8 cellular contexts compared by ENCODE assay signal in genomic region chr3:191269289-191270085, GRCh38. TPM values are rescaled to one million over a fixed set of nuclear protein-coding genes. Genes with fewer than 3 reads are reported as not detected.
DNase-seq lines count a peak whose midpoint lies in the region; ATAC-seq and TF ChIP-seq lines count a peak whose summit lies in the region.
"Had no signal": no experiment of that assay in that cellular context is flagged by ENCODE, and none has a peak within 500 bp of the region (broad histone marks: within the 10 kb centered on the region; RNA-seq: fewer than 3 reads in every experiment).

No MANE protein-coding gene starts in this region.

- intact Hi-C loops in spleen (cut with DNase I; ENCODE audit: low total_unique reads) (no loop called here), psoas muscle (cut with DNase I) (no loop called here)

- WGBS in spleen, 5 donors = 54 to 65% (median 58%) methylated on average over 5 of the region's 5 CpGs
- 68 to 88% (median 69%) methylated on average over 5 of the region's 5 CpGs for WGBS in psoas muscle, 3 donors

- TF ChIP-seq POLR2A in spleen (IDR thresholded peaks at IDR 0.05) = no peak

- DNase-seq in spleen (no peak), psoas muscle (no peak), RKO (ENCODE audit: low spot score) (no peak), NCI-H345 (lab: John Stamatoyannopoulos, UW) (no peak)

- TF ChIP-seq CTCF in spleen (IDR thresholded peaks at IDR 0.05 in 8 of 11, conservative IDR thresholded peaks at IDR 0.05 in 3 of 11) (no peak), psoas muscle (IDR thresholded peaks at IDR 0.05) (no peak)

- H3K36me3 ChIP-seq in spleen (no peaks in the 10 kb centered on the region), psoas muscle (ENCODE audit: insufficient read depth in 1 of 2, low read depth in 1 of 2) (no peaks in the 10 kb centered on the region)

- no peaks in the 10 kb centered on the region for H3K27me3 ChIP-seq in spleen (replicated peaks in 1 of 7)
- H3K27me3 ChIP-seq in psoas muscle (ENCODE audit: insufficient read depth in 3 of 3, low read length in 2 of 3) = no peaks in the 10 kb centered on the region

- peak overlapping the region in 6 of 8 donors; percentile 34 to 72 (median 52) for H3K27ac ChIP-seq in spleen
- no peak overlapping the region for H3K27ac ChIP-seq in psoas muscle
- H3K27ac ChIP-seq: HL-60 had no signal

- H3K9me3 ChIP-seq in spleen (no peaks in the 10 kb centered on the region), psoas muscle (no peaks in the 10 kb centered on the region)

- no peak overlapping the region for H3K4me3 ChIP-seq in spleen
- no peak overlapping the region for H3K4me3 ChIP-seq in psoas muscle

- H3K4me1 ChIP-seq in spleen (peaks cover 0 to 25% (median 2%) of the 10 kb centered on the region in 6 donors), psoas muscle (no peaks in the 10 kb centered on the region)

- ATAC-seq in GM19324 (IDR thresholded peaks at IDR 0.05; ENCODE audit: low FRiP score, unreplicated experiment) (peak; percentile 62), HG02642 (IDR thresholded peaks at IDR 0.05; ENCODE audit: poor library complexity, unreplicated experiment) (peak; percentile 76), HG03521 (IDR thresholded peaks at IDR 0.05; ENCODE audit: unreplicated experiment) (peak; percentile 68), psoas muscle (no peak)

RNA-seq across cellular contexts. Expression of gene CCDC50, which starts 59.7 kb away (rescaled TPM):
- total RNA-seq in spleen (100 to 1,000 TPM; 100 to 167 (median 117) TPM), psoas muscle (10 to 100 TPM; 27.6 to 41.5 (median 33.3) TPM)
- polyA plus RNA-seq in spleen (10 to 100 TPM; 42.5 to 57.7 (median 42.7) TPM), psoas muscle (10 to 100 TPM; 15.4 to 24.0 (median 17.7) TPM)

Comparison
In these comparisons a context has a peak if more than half of its experiments do, and no peak if none do; other contexts are left out.
1. ATAC-seq: peak in GM19324 (single experiment), HG02642 (single experiment) and HG03521 (single experiment); none in psoas muscle (0 of 4).